8 cellular contexts compared by ENCODE assay signal in the genomic region with DNA sequence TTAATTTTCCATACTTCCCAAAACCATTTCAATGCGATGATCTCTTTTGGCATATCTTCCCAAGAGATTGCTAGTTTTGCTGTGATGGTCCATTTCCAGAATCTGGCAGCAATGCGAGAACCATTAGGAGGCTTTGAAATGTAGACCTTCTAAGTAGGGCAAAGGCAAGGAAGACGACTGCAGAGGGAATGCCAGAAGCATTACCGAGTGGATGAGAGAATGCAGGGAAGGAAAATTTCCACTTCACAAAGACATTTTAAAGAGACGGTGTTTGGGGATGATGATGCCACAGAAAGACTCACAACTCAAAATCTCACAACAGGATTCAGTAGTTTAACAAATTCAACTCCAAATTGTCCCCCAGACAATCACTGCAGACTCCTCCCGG. TPM values are rescaled to one million over a fixed set of nuclear protein-coding genes. Genes with fewer than 3 reads are reported as not detected.
DNase-seq lines count a peak whose midpoint lies in the region; ATAC-seq and TF ChIP-seq lines count a peak whose summit lies in the region.

No MANE protein-coding gene starts in this region.

- BruUV-seq in Panc1 (replicated peaks; lab: Mats Ljungman, UMichigan), result TSS peak; percentile 92

- no peaks in the 10 kb centered on the region; the same call in 1 of the 2 replicates for H3K36me3 ChIP-seq in DOHH2 (ENCODE audit: control insufficient read depth, low read length)
- H3K36me3 ChIP-seq in Panc1 (ENCODE audit: control insufficient read depth, insufficient read depth, low read length), result no peaks in the 10 kb centered on the region
- H3K36me3 ChIP-seq in esophagus (ENCODE audit: control insufficient read depth in 2 of 2, insufficient read depth in 2 of 2, low read length in 1 of 2), result no peaks in the 10 kb centered on the region
- H3K36me3 ChIP-seq in neutrophil, result no peaks in the 10 kb centered on the region

- H3K27ac ChIP-seq in DOHH2 (ENCODE audit: low read depth, low read length), result no peak overlapping the region
- peak overlapping the region; percentile 94 for H3K27ac ChIP-seq in Panc1 (ENCODE audit: low read length)
- H3K27ac ChIP-seq in esophagus (ENCODE audit: low read depth in 2 of 2, low read length in 1 of 2), result peak overlapping the region; percentile 53 to 87
- no peak overlapping the region for H3K27ac ChIP-seq in neutrophil
- H3K27ac ChIP-seq in foreskin keratinocyte, result no peak overlapping the region

- H3K79me2 ChIP-seq in DOHH2 (ENCODE audit: control insufficient read depth, low read length), result no peaks in the 10 kb centered on the region

- intact Hi-C loops in Panc1 (cut with micrococcal nuclease; ENCODE audit: unreplicated experiment), result loop anchor here (10.0 kb wide), 2 partner anchors 90 to 400 kb away; a partner anchor contains a TSS

- peaks cover 3% of the 10 kb centered on the region; the same call in 1 of the 2 replicates for H3F3A ChIP-seq in DOHH2 (ENCODE audit: control insufficient read depth, insufficient read depth)

- TF ChIP-seq CTCF in DOHH2 (IDR thresholded peaks at IDR 0.05; ENCODE audit: low read depth, low read length, poor library complexity, severe bottlenecking), result no peak
- TF ChIP-seq CTCF in Panc1 (IDR thresholded peaks at IDR 0.05), result no peak
- TF ChIP-seq CTCF in neutrophil (IDR thresholded peaks at IDR 0.05), result no peak
- no peak for TF ChIP-seq CTCF in foreskin keratinocyte (conservative IDR thresholded peaks at IDR 0.05)

- H3K9me3 ChIP-seq in DOHH2 (ENCODE audit: control insufficient read depth, insufficient read depth, low read length) (no peaks in the 10 kb centered on the region), Panc1 (ENCODE audit: control insufficient read depth, insufficient read depth, low read depth, low read length) (no peaks in the 10 kb centered on the region), esophagus (ENCODE audit: control insufficient read depth in 2 of 2, insufficient read depth in 1 of 2, low read depth in 1 of 2, low read length in 1 of 2) (no peaks in the 10 kb centered on the region), neutrophil (no peaks in the 10 kb centered on the region)

- CTCF ChIA-PET in Panc1 (lab: Charles Lee), result interaction anchor here (0.6 to 1.0 kb wide), 2 partner anchors 53 to 93 kb away, joined by 3 to 4 read pairs; no protein-coding TSS in a partner anchor

- H4K20me1 ChIP-seq in DOHH2 (ENCODE audit: control insufficient read depth, insufficient read depth, low read depth, low read length), result no peaks in the 10 kb centered on the region

- no peaks in the 10 kb centered on the region for H3K9me2 ChIP-seq in DOHH2 (replicated peaks; ENCODE audit: control insufficient read depth, low read length)

- DNase-seq in Panc1 (ENCODE audit: low read depth, low spot score) (no peak), foreskin keratinocyte (no peak), NCI-H146 (lab: John Stamatoyannopoulos, UW) (no peak)
- no peak for DNase-seq in stimulated activated CD4-positive, alpha-beta T cell treated with anti-CD3 and anti-CD28 coated beads, Interleukin-1b, Interleukin-23, amount 100 ng/mL, for 48 hours
- DNase-seq in activated CD8-positive, alpha-beta memory T cell treated with anti-CD3 and anti-CD28 coated beads, Interleukin-2, amount 50 U/mL, for 4 hours, result no peak

- 9 to 10% methylated on average over 6 of the region's 6 CpGs for WGBS in esophagus, 2 donors

- H3K27me3 ChIP-seq in DOHH2 (ENCODE audit: control insufficient read depth, low read length), result no peaks in the 10 kb centered on the region
- H3K27me3 ChIP-seq in Panc1 (ENCODE audit: control insufficient read depth, insufficient read depth, low read length), result no peaks in the 10 kb centered on the region
- H3K27me3 ChIP-seq in esophagus (ENCODE audit: control insufficient read depth in 1 of 2, insufficient read depth in 2 of 2, low read length in 2 of 2), result no peaks in the 10 kb centered on the region
- H3K27me3 ChIP-seq in neutrophil, result peaks cover 35% of the 10 kb centered on the region
- H3K27me3 ChIP-seq in foreskin keratinocyte, result no peaks in the 10 kb centered on the region

- H3K4me1 ChIP-seq in DOHH2 (ENCODE audit: control insufficient read depth, low read length) (peaks cover 23% of the 10 kb centered on the region), Panc1 (ENCODE audit: control insufficient read depth, insufficient read depth, low read length) (peaks cover 37% of the 10 kb centered on the region), esophagus (ENCODE audit: control insufficient read depth in 2 of 2, insufficient read depth in 2 of 2, low read length in 1 of 2) (no peaks in the 10 kb centered on the region), neutrophil (ENCODE audit: control insufficient read depth in 1 of 2, insufficient read depth in 1 of 2, low read depth in 1 of 2, low read length in 1 of 2) (peaks cover 7 to 17% of the 10 kb centered on the region in 2 experiments), foreskin keratinocyte (no peaks in the 10 kb centered on the region)

- POLR2A ChIA-PET in Panc1 (lab: Charles Lee), result interaction anchor here (0.6 kb wide), 1 partner anchor 47 kb away, joined by 3 read pairs; no protein-coding TSS in a partner anchor

- H3K4me3 ChIP-seq in DOHH2 (ENCODE audit: low read length) (peak overlapping the region; percentile 87), Panc1 (ENCODE audit: low read depth in 2 of 2, low read length in 2 of 2) (peak overlapping the region; percentile 79 to 82), esophagus (ENCODE audit: low read depth in 1 of 2, low read length in 2 of 2) (peak overlapping the region; percentile 68 to 85), neutrophil (ENCODE audit: low read depth in 1 of 2, low read length in 1 of 2) (peak overlapping the region; percentile 54 to 63)

- 0 out of 2 replicates have a peak, but pooled peaks have one; percentile 24 for ATAC-seq in Panc1
- ATAC-seq in foreskin keratinocyte, result no peak

- in situ Hi-C loops in Panc1 (cut with HindIII; ENCODE audit: low pct_unique_long_range_greater_than_20kb, low sequenced_read_pairs), result no loop called here

- H3K4me2 ChIP-seq in DOHH2 (ENCODE audit: low read length), result peak overlapping the region; percentile 81

RNA-seq across cellular contexts. Expression of a gene that starts 0.5 kb away (rescaled TPM):
- total RNA-seq in Panc1 (2021; ENCODE audit: unreplicated experiment) (6.6 TPM), foreskin keratinocyte (1.2 and 1.7 TPM in 2 replicates)
- 2.0 TPM for polyA plus RNA-seq in Panc1 (2012; ENCODE audit: insufficient read length)
- polyA plus RNA-seq in esophagus (1 to 10 TPM in 1 of 2 donors, under 1 TPM in 1; 0.69 to 1.3 TPM), foreskin keratinocyte (0.74 and 1.2 TPM in 2 replicates)

RNA-seq across cellular contexts. Expression of a gene that starts 2.0 kb away (rescaled TPM):
- total RNA-seq in Panc1 (2021; ENCODE audit: unreplicated experiment) (not detected), foreskin keratinocyte (not detected in 2 replicates)
- polyA plus RNA-seq in Panc1 (2012; ENCODE audit: insufficient read length), result not detected
- polyA plus RNA-seq in esophagus (under 1 TPM; 0.02 to 0.04 TPM), foreskin keratinocyte (not detected in 2 replicates)

Comparison
In these comparisons a context has a peak if more than half of its experiments do, and no peak if none do; other contexts are left out.
1. H3K27ac ChIP-seq: peak in Panc1 (single experiment) and esophagus (2 of 2); none in DOHH2 (single experiment), neutrophil (single experiment) and foreskin keratinocyte (single experiment).
2. Peak in every context shown above with its lines, with median percentiles within 50 percentile points of each other: H3K4me3 ChIP-seq.